ENCODE assay signal across 8 cellular contexts in genomic region chr2:34126279-34126678, GRCh38.
"Had no signal": no experiment of that assay in that cellular context is flagged by ENCODE, and none has a peak within 500 bp of the region (broad histone marks: within the 10 kb centered on the region; RNA-seq: fewer than 3 reads in every experiment).

No MANE protein-coding gene starts in this region.

- FAIRE-seq: G401.6, GM12878, GM12891, GM12892, GM18507, GM19239 had no signal

- ATAC-seq: GM12878 had no signal

- DNase-seq: GDM1, GF-D8 had no signal

- H3K4me3 ChIP-seq: GM12878 had no signal
